8 cellular contexts compared by ENCODE assay signal in genomic region chr17:38557836-38558750, GRCh38. TPM values are rescaled to one million over a fixed set of nuclear protein-coding genes. Genes with fewer than 3 reads are reported as not detected.
DNase-seq lines count a peak whose midpoint lies in the region; ATAC-seq, FAIRE-seq and TF ChIP-seq lines count a peak whose summit lies in the region.

No MANE protein-coding gene starts in this region.

- H3K9ac ChIP-seq in mammary epithelial cell (ENCODE audit: insufficient read depth, low read length) (peak overlapping the region; percentile 25), iPS-20b (ENCODE audit: low read depth, low read length) (no peak overlapping the region), skeletal muscle satellite cell (ENCODE audit: low read depth, low read length) (no peak overlapping the region)

- H3K4me3 ChIP-seq in WI38 (ENCODE audit: low read depth, low read length) (peak overlapping the region; percentile 20), mammary epithelial cell (replicated peaks in 1 of 3; ENCODE audit: insufficient read depth in 1 of 3, low read depth in 2 of 3, low read length in 3 of 3) (peak overlapping the region; percentile 41 to 53 (median 48)), iPS-20b (ENCODE audit: low read length) (peak overlapping the region; percentile 70), skeletal muscle satellite cell (ENCODE audit: low read length) (peak overlapping the region; percentile 65)

- H3K79me2 ChIP-seq in mammary epithelial cell (ENCODE audit: insufficient read depth, low read length) = no peaks in the 10 kb centered on the region

- TF ChIP-seq CTCF in WI38 (IDR thresholded peaks at IDR 0.05; ENCODE audit: low read depth, low read length) = peak; percentile 92
- peak; percentile 87 to 98 for TF ChIP-seq CTCF in mammary epithelial cell (conservative IDR thresholded peaks at IDR 0.05 in 1 of 2, IDR thresholded peaks at IDR 0.05 in 1 of 2; ENCODE audit: extremely low read depth in 1 of 2, insufficient read depth in 1 of 2, low read depth in 1 of 2, low read length in 2 of 2)

- no peak for FAIRE-seq in GM12892 (lab: Jason Lieb, UNC)

- H3K4me1 ChIP-seq in mammary epithelial cell (ENCODE audit: insufficient read depth, low read length) = peaks cover 58% of the 10 kb centered on the region
- H3K4me1 ChIP-seq in iPS-20b (ENCODE audit: insufficient read depth, low read length) = peaks cover 10% of the 10 kb centered on the region; the same call in 1 of the 2 replicates
- peaks cover 17% of the 10 kb centered on the region for H3K4me1 ChIP-seq in skeletal muscle satellite cell (ENCODE audit: control insufficient read depth, insufficient read depth, low read length)

- no peaks in the 10 kb centered on the region for H3K27me3 ChIP-seq in mammary epithelial cell (ENCODE audit: insufficient read depth, low read length)
- H3K27me3 ChIP-seq in iPS-20b (ENCODE audit: insufficient read depth, low read length) = peaks cover 70% of the 10 kb centered on the region
- H3K27me3 ChIP-seq in skeletal muscle satellite cell (ENCODE audit: control insufficient read depth, insufficient read depth, low read length) = peaks cover 77% of the 10 kb centered on the region

- peak overlapping the region; percentile 95 for H2AFZ ChIP-seq in mammary epithelial cell (ENCODE audit: low read depth, low read length)

- DNase-seq in GM12892 (ENCODE audit: insufficient read length) = peak; percentile 93
- peak; percentile 61 for DNase-seq in NCI-H2196 treated with DMSO at 0.1 percent for 48 hours (lab: John Stamatoyannopoulos, UW; ENCODE audit: unreplicated experiment)
- peak; percentile 95 for DNase-seq in mammary epithelial cell

- no TSS peak for BruUV-seq in mammary epithelial cell (replicated peaks; lab: Mats Ljungman, UMichigan)

- peak overlapping the region; percentile 8 for H3K27ac ChIP-seq in mammary epithelial cell (ENCODE audit: insufficient read depth, low read depth, low read length)
- H3K27ac ChIP-seq in iPS-20b (ENCODE audit: low read length) = no peak overlapping the region

- dilution Hi-C loops in mammary epithelial cell (cut with HindIII; ENCODE audit: low sequenced_read_pairs) = loop anchor here (5.0 kb wide), 1 partner anchor 59 kb away; no protein-coding TSS in a partner anchor

- in situ Hi-C loops in mammary epithelial cell (cut with MboI; ENCODE audit: low sequenced_read_pairs in 2 of 2) = no loop called here

- TF ChIP-seq POLR2A in GM12892 (IDR thresholded peaks at IDR 0.05; ENCODE audit: low read depth, low read length) = no peak

- WGBS in mammary epithelial cell (ENCODE audit: low coverage, missing lambda C conversion rate) = 3% methylated on average over 14 of the region's 52 CpGs

- ATAC-seq in HG03108 (IDR thresholded peaks at IDR 0.05; ENCODE audit: unreplicated experiment) (peak; percentile 69), HG02852 (IDR thresholded peaks at IDR 0.05; ENCODE audit: unreplicated experiment) (no peak)

- peak overlapping the region; percentile 91 for H3K4me2 ChIP-seq in mammary epithelial cell (ENCODE audit: insufficient read depth, low read depth, low read length)
- peak overlapping the region; percentile 81 for H3K4me2 ChIP-seq in skeletal muscle satellite cell (ENCODE audit: low read length)

- H3K9me3 ChIP-seq in mammary epithelial cell (replicated peaks; ENCODE audit: insufficient read depth, low read length) (no peaks in the 10 kb centered on the region), iPS-20b (ENCODE audit: insufficient read depth, low read depth, low read length) (no peaks in the 10 kb centered on the region), skeletal muscle satellite cell (replicated peaks; ENCODE audit: low read length) (no peaks in the 10 kb centered on the region)

- intact Hi-C loops in mammary epithelial cell (cut with micrococcal nuclease) = loop anchor here (1.0 to 10.0 kb wide), 6 partner anchors 22 to 203 kb away; partner anchors contain the start of genes CISD3 and SOCS7

- CTCF ChIA-PET in mammary epithelial cell (lab: Charles Lee; ENCODE audit: low non-redundant PET) = interaction anchor here (0.5 to 2.4 kb wide), 10 partner anchors 13 to 860 kb away, joined by 3 to 51 read pairs (median 5); no protein-coding TSS in a partner anchor

- peaks cover 1% of the 10 kb centered on the region for H4K20me1 ChIP-seq in mammary epithelial cell (ENCODE audit: insufficient read depth, low read length)

- H3K36me3 ChIP-seq in mammary epithelial cell (ENCODE audit: insufficient read depth, low read length) = no peaks in the 10 kb centered on the region
- no peaks in the 10 kb centered on the region for H3K36me3 ChIP-seq in iPS-20b (ENCODE audit: insufficient read depth, low read depth, low read length)
- no peaks in the 10 kb centered on the region for H3K36me3 ChIP-seq in skeletal muscle satellite cell (ENCODE audit: insufficient read depth, low read length)

RNA-seq across cellular contexts. Expression of gene SRCIN1, which starts 47.7 kb away (rescaled TPM):
- 0.13 TPM for polyA plus RNA-seq in GM12892 (2012; ENCODE audit: missing spikeins)
- 1 to 10 TPM in 1 of 2 donors, under 1 TPM in 1; 0.17 to 4.2 TPM for total RNA-seq in mammary epithelial cell
- 0.71 TPM for polyA plus RNA-seq in mammary epithelial cell
- 0.78 TPM for polyA minus RNA-seq in mammary epithelial cell
- under 0.01 TPM in 1 of 2 replicates, not detected in the other for total RNA-seq in skeletal muscle satellite cell (2012; rRNA removed)

Comparison
In these comparisons a context has a peak if more than half of its experiments do, and no peak if none do; other contexts are left out.
1. H3K4me3 ChIP-seq: peak in every context shown above with its lines; median percentile 70 in iPS-20b; 65 in skeletal muscle satellite cell; 48 in mammary epithelial cell; 20 in WI38.